1 cellular context compared by ENCODE assay signal in genomic region chr1:227734858-227735780, GRCh38.
TF ChIP-seq lines count a peak whose summit lies in the region.

Gene JMJD4, minus strand, starts transcription at chr1:227735302. Its CDS starts 29 bp downstream, at chr1:227735273.
Gene SNAP47, plus strand, starts transcription at chr1:227735435. Its CDS starts 12,302 bp downstream, at chr1:227747737.

TF ChIP-seq in GM12878, 131 proteins besides CTCF, POLR2A, EP300 and RAD21 (continued from another document):
- TF ChIP-seq E2F8 (IDR thresholded peaks at IDR 0.05; ENCODE audit: low read depth, partially characterized antibody) (no peak), CREM (IDR thresholded peaks at IDR 0.05; ENCODE audit: low read depth) (peak; percentile 85), YY1 (IDR thresholded peaks at IDR 0.05; ENCODE audit: low read depth, low read length) (peak; percentile 92), IRF5 (IDR thresholded peaks at IDR 0.05; ENCODE audit: borderline replicate concordance) (no peak), SIN3A (IDR thresholded peaks at IDR 0.05; ENCODE audit: low read depth, low read length) (peak; percentile 68), IRF3 (IDR thresholded peaks at IDR 0.05) (peak; percentile 72), JUND (IDR thresholded peaks at IDR 0.05; ENCODE audit: low read depth, low read length) (no peak), BCL11A (IDR thresholded peaks at IDR 0.05; ENCODE audit: low read depth, low read length) (no peak), BRCA1 (IDR thresholded peaks at IDR 0.05; ENCODE audit: low read depth, low read length) (no peak), PML (IDR thresholded peaks at IDR 0.05; ENCODE audit: low read length) (peak; percentile 59; the same call in 1 of the 2 replicates), SP1 (IDR thresholded peaks at IDR 0.05; ENCODE audit: low read depth, low read length) (peak; percentile 86)
